Comparison of ENCODE assay signal across 17 cellular contexts in genomic region chr11:25562417-25562816, GRCh38.
DNase-seq lines count a peak whose midpoint lies in the region; ATAC-seq and TF ChIP-seq lines count a peak whose summit lies in the region.
"Had no signal": no experiment of that assay in that cellular context is flagged by ENCODE, and none has a peak within 500 bp of the region (broad histone marks: within the 10 kb centered on the region; RNA-seq: fewer than 3 reads in every experiment).

No MANE protein-coding gene starts in this region.

- no peak for DNase-seq in Right ventricle myocardium inferior (ENCODE audit: missing footprints)
- no peak for DNase-seq in cardiac septum (ENCODE audit: low spot score)
- peak; percentile 61 for DNase-seq in fibroblast of the aortic adventitia (ENCODE audit: low read depth)
- DNase-seq in left ventricle myocardium superior, result peak; percentile 17
- DNase-seq in SKM-1 treated with dmso at 0.1 percent for 144 hours (lab: John Stamatoyannopoulos, UW; ENCODE audit: unreplicated experiment), result no peak
- no peak for DNase-seq in NCI-H2171 (lab: John Stamatoyannopoulos, UW)
- no peak for DNase-seq in SHP77 (lab: John Stamatoyannopoulos, UW)
- DNase-seq: AML-193; CD8-positive, alpha-beta memory T cell; IMR-90; NCI-H1105; NCI-H1694 treated with DMSO at 0.1 percent for 48 hours; NCI-H2081 treated with DMSO at 0.1 percent for 48 hours; NCI-H510A; NCI-H748 treated with DMSO at 0.1 percent for 48 hours had no signal

- ATAC-seq in Right ventricle myocardium inferior, result peak; percentile 68
- ATAC-seq in left ventricle myocardium superior, result peak; percentile 80
- no peak for ATAC-seq in GM18867 (IDR thresholded peaks at IDR 0.05; ENCODE audit: unreplicated experiment)

- no peak for TF ChIP-seq CTCF in fibroblast of the aortic adventitia (IDR thresholded peaks at IDR 0.05; ENCODE audit: insufficient read depth, low read length)

- intact Hi-C loops in Right ventricle myocardium inferior (cut with DNase I) (no loop called here), cardiac septum (cut with DNase I) (no loop called here), left ventricle myocardium superior (cut with micrococcal nuclease) (no loop called here)

- no peak overlapping the region for H3K4me3 ChIP-seq in fibroblast of the aortic adventitia (ENCODE audit: low read depth, low read length)
- H3K4me3 ChIP-seq: SJCRH30 had no signal

Comparison
In these comparisons a context has a peak if more than half of its experiments do, and no peak if none do; other contexts are left out.
1. DNase-seq: peak in fibroblast of the aortic adventitia (single experiment) and left ventricle myocardium superior (single experiment); none in Right ventricle myocardium inferior (single experiment), cardiac septum (single experiment), SKM-1 treated with dmso at 0.1 percent for 144 hours (single experiment), NCI-H2171 (single experiment) and SHP77 (0 of 2).